ENCODE assay signal across 8 cellular contexts in the genomic region with DNA sequence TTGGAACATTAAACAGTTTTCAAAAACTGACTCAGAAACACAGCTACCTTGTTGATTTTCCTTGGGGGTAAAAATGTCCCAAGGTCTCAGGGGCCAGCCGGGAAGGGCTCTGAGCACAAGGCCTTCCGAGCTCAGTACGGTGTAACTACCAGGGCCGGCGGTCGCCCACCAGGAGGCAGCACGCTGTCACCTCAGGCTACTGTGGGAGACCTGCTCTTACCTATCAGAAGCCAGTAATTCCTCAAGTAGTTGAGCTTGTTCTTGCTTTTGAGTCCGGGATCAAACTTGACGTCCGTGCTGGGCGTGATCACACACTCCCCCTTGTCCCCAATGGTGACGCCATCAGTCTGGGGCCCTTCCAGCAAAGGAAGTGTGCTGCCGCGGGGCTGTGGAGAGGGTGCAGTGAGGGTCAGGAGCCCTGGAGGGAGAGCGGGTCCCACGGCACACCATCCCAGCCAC. TPM values are rescaled to one million over a fixed set of nuclear protein-coding genes. Genes with fewer than 3 reads are reported as not detected.
A peak's percentile ranks its signal among the peaks of the same experiment; 100 is the strongest.
DNase-seq lines count a peak whose midpoint lies in the region; ATAC-seq and TF ChIP-seq lines count a peak whose summit lies in the region.

No MANE protein-coding gene starts in this region.

- no peaks in the 10 kb centered on the region for H3K27me3 Mint-ChIP-seq in CD4-positive, alpha-beta T cell
- no peaks in the 10 kb centered on the region for H3K27me3 Mint-ChIP-seq in neural crest cell (ENCODE audit: low read depth)

- H3K4me1 ChIP-seq in esophagus muscularis mucosa: no peaks in the 10 kb centered on the region

- peaks cover 4% of the 10 kb centered on the region for H3K9me3 Mint-ChIP-seq in CD4-positive, alpha-beta T cell
- peaks cover 3% of the 10 kb centered on the region for H3K9me3 Mint-ChIP-seq in neural crest cell

- peak overlapping the region; percentile 82 for H3K4me3 Mint-ChIP-seq in CD4-positive, alpha-beta T cell
- H3K4me3 Mint-ChIP-seq in neural crest cell: no peak overlapping the region

- no peak overlapping the region for H3K27ac ChIP-seq in CD4-positive, alpha-beta T cell (ENCODE audit: low read depth, low read length)
- no peak overlapping the region for H3K27ac ChIP-seq in esophagus muscularis mucosa (replicated peaks in 1 of 4)

- CTCF ChIA-PET in CD4-positive, alpha-beta T cell (lab: Charles Lee): interaction anchor here (0.8 to 2.5 kb wide), 17 partner anchors 18 to 145 kb away, joined by 3 to 26 read pairs (median 5); a partner anchor contains a TSS

- DNase-seq in CD4-positive, alpha-beta T cell: peak; percentile 36 to 69 (median 52)
- DNase-seq in activated T-cell treated with anti-CD3 and anti-CD28 coated beads for 1 hour (ENCODE audit: low read depth) (peak; percentile 30), esophagus muscularis mucosa (ENCODE audit: extremely low spot score) (no peak), neural crest cell (ENCODE audit: low read depth, low spot score) (peak; percentile 37), NCI-H774 (lab: John Stamatoyannopoulos, UW) (no peak), AG08396 (ENCODE audit: low spot score) (no peak)

- no peak for TF ChIP-seq EP300 in esophagus muscularis mucosa (IDR thresholded peaks at IDR 0.05)

- H3K4me1 Mint-ChIP-seq in CD4-positive, alpha-beta T cell (ENCODE audit: low read depth): peaks cover 85% of the 10 kb centered on the region
- no peaks in the 10 kb centered on the region for H3K4me1 Mint-ChIP-seq in neural crest cell

- H3K4me3 ChIP-seq in esophagus muscularis mucosa: no peak overlapping the region

- no peaks in the 10 kb centered on the region for H3K27me3 ChIP-seq in CD4-positive, alpha-beta T cell (ENCODE audit: control insufficient read depth, insufficient read depth, low read length)
- H3K27me3 ChIP-seq in esophagus muscularis mucosa: no peaks in the 10 kb centered on the region

- H3K36me3 Mint-ChIP-seq in CD4-positive, alpha-beta T cell (ENCODE audit: low read depth): peaks cover 95% of the 10 kb centered on the region
- H3K36me3 Mint-ChIP-seq in neural crest cell (ENCODE audit: low read depth): peaks cover 16% of the 10 kb centered on the region

- H3K36me3 ChIP-seq in esophagus muscularis mucosa: peaks cover 32 to 91% (median 62%) of the 10 kb centered on the region in 4 donors

- no peak for TF ChIP-seq POLR2A in esophagus muscularis mucosa (IDR thresholded peaks at IDR 0.05; ENCODE audit: low read depth)

- H3K27ac Mint-ChIP-seq in CD4-positive, alpha-beta T cell: peak overlapping the region; percentile 80
- H3K27ac Mint-ChIP-seq in neural crest cell (ENCODE audit: unreplicated experiment): no peak overlapping the region

- peak; percentile 60 for TF ChIP-seq CTCF in CD4-positive, alpha-beta T cell (IDR thresholded peaks at IDR 0.05)
- TF ChIP-seq CTCF in LNCAP (IDR thresholded peaks at IDR 0.05) (peak; percentile 55), esophagus muscularis mucosa (IDR thresholded peaks at IDR 0.05) (peak; percentile 56 to 58 (median 57)), neural crest cell (conservative IDR thresholded peaks at IDR 0.05) (peak; percentile 76)

- intact Hi-C loops in CD4-positive, alpha-beta T cell (cut with DNase I, micrococcal nuclease): loop anchor here (1.0 to 5.0 kb wide), 4 partner anchors 36 to 219 kb away; a partner anchor contains a TSS
- intact Hi-C loops in esophagus muscularis mucosa (cut with DNase I): loop anchor here (2.0 to 10.0 kb wide), 2 partner anchors 71 to 221 kb away; no protein-coding TSS in a partner anchor

- ATAC-seq in CD4-positive, alpha-beta T cell (ENCODE audit: poor library complexity): peak; percentile 53
- ATAC-seq in HG02973 (IDR thresholded peaks at IDR 0.05; ENCODE audit: unreplicated experiment): no peak

- 67% methylated on average over 12 of the region's 16 CpGs for WGBS in esophagus muscularis mucosa

- POLR2A ChIA-PET in CD4-positive, alpha-beta T cell (lab: Charles Lee): interaction anchor here (0.7 to 8.5 kb wide), 14 partner anchors 11 to 82 kb away, joined by 3 to 60 read pairs (median 4); a partner anchor contains a TSS

- H3K9me3 ChIP-seq in CD4-positive, alpha-beta T cell (ENCODE audit: control insufficient read depth, low read length): peaks cover 6% of the 10 kb centered on the region
- H3K9me3 ChIP-seq in esophagus muscularis mucosa: peaks cover 0 to 3% (median 1%) of the 10 kb centered on the region in 4 donors

RNA-seq across cellular contexts. Expression of a gene that starts 43.4 kb away (rescaled TPM):
- total RNA-seq in CD4-positive, alpha-beta T cell: 10 to 100 TPM; 50.6 to 54.7 TPM
- 10 to 100 TPM; 22.4 to 75.1 (median 58.1) TPM for total RNA-seq in esophagus muscularis mucosa
- not detected in 2 replicates for total RNA-seq in neural crest cell

Comparison
In these comparisons a context has a peak if more than half of its experiments do, and no peak if none do; other contexts are left out.
1. DNase-seq: peak in CD4-positive, alpha-beta T cell (10 of 10), activated T-cell treated with anti-CD3 and anti-CD28 coated beads for 1 hour (single experiment) and neural crest cell (single experiment); none in esophagus muscularis mucosa (single experiment), NCI-H774 (single experiment) and AG08396 (single experiment).
2. RNA of a gene that starts 43.4 kb away (total RNA-seq): 22.4 to 75.1 TPM in esophagus muscularis mucosa and 50.6 to 54.7 TPM in CD4-positive, alpha-beta T cell; not detected in neural crest cell; every median in the first group is over 10 times any median in the second.
3. Peak in every context shown above with its lines, with median percentiles within 50 percentile points of each other: CTCF ChIP-seq.